In genomic region chr9:135479469-135480052, GRCh38 we compare ENCODE assay signal across 8 cellular contexts. TPM values are rescaled to one million over a fixed set of nuclear protein-coding genes. Genes with fewer than 3 reads are reported as not detected.
DNase-seq lines count a peak whose midpoint lies in the region; ATAC-seq, FAIRE-seq and TF ChIP-seq lines count a peak whose summit lies in the region.

Gene PPP1R26, plus strand, starts transcription at chr9:135479782. Its CDS starts 4,729 bp downstream, at chr9:135484511.

- H3K36me3 Mint-ChIP-seq in type B pancreatic cell = no peaks in the 10 kb centered on the region

- no peak for FAIRE-seq in GM19239 (lab: Jason Lieb, UNC)

- peaks cover 5% of the 10 kb centered on the region for H3K4me1 Mint-ChIP-seq in type B pancreatic cell (ENCODE audit: unreplicated experiment)

- peak within 1 kb of the TSS; percentile 58 for H3K27ac Mint-ChIP-seq in type B pancreatic cell

- ATAC-seq in GM18870 (IDR thresholded peaks at IDR 0.05; ENCODE audit: unreplicated experiment) = no peak

- no peaks in the 10 kb centered on the region for H3K27me3 Mint-ChIP-seq in type B pancreatic cell

- DNase-seq in Daoy (ENCODE audit: low read depth) (peak; percentile 67), NCI-H2196 (lab: John Stamatoyannopoulos, UW; ENCODE audit: unreplicated experiment) (peak; percentile 48), dermis blood vessel endothelial cell (no peak), medulla oblongata (ENCODE audit: extremely low spot score) (peak; percentile 22), type B pancreatic cell (ENCODE audit: extremely low spot score, unreplicated experiment) (no peak), GM19239 (ENCODE audit: insufficient read length, low spot score) (no peak), NCI-H2171 (lab: John Stamatoyannopoulos, UW) (no peak)

- no peak for TF ChIP-seq CTCF in type B pancreatic cell (conservative IDR thresholded peaks at IDR 0.05)

- H3K4me3 Mint-ChIP-seq in type B pancreatic cell = peak within 1 kb of the TSS; percentile 90

- H3K9me3 Mint-ChIP-seq in type B pancreatic cell = no peaks in the 10 kb centered on the region

RNA-seq across cellular contexts. Expression of gene PPP1R26, which starts in this region (rescaled TPM):
- total RNA-seq in Daoy (2014; rRNA removed; shearing (Covaris generic)) = 33.2 and 33.5 TPM in 2 replicates
- total RNA-seq in dermis blood vessel endothelial cell = 17.0 and 20.8 TPM in 2 replicates
- 22.7 and 24.2 TPM in 2 replicates for total RNA-seq in type B pancreatic cell (ENCODE audit: low replicate concordance)

Comparison
In these comparisons a context has a peak if more than half of its experiments do, and no peak if none do; other contexts are left out.
1. DNase-seq: peak in Daoy (single experiment), NCI-H2196 (single experiment) and medulla oblongata (single experiment); none in dermis blood vessel endothelial cell (single experiment), type B pancreatic cell (single experiment), GM19239 (single experiment) and NCI-H2171 (single experiment).